ENCODE assay signal across 25 cellular contexts in the genomic region with DNA sequence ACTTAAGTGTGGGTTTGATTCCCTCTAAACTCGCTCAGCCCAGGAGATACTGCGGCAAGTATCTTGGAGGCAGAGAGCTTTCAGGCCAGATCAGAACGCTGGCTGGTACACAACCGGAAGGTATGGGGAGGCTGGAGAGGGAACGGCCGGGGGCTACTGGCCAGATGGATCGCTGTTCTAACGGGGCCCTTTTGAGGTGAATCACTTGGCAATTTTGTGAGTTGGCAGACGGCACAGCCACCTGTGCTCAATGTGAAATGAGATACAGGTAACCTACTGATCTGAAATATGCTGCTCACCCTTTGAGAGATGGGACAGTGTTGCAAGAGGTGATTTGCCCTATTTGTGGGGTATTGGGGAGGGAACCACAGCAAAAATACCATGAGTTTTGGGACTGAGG.
"Had no signal": no experiment of that assay in that cellular context is flagged by ENCODE, and none has a peak within 500 bp of the region (broad histone marks: within the 10 kb centered on the region; RNA-seq: fewer than 3 reads in every experiment).

No MANE protein-coding gene starts in this region.

- DNase-seq: dermis blood vessel endothelial cell; effector CD4-positive, alpha-beta T cell; effector memory CD8-positive, alpha-beta T cell; endodermal cell; erythroblast; esophagus squamous epithelium; foreskin fibroblast; foreskin melanocyte; gastrocnemius medialis; glutamatergic neuron; head of caudate nucleus; heart right ventricle; hippocampal formation; left cardiac atrium; left lung; left ventricle myocardium superior; lower lobe of right lung; mesenchymal stem cell; mucosa of descending colon; naive B cell; naive thymus-derived CD8-positive, alpha-beta T cell had no signal

- H3K9me3 ChIP-seq: esophagus squamous epithelium, gastrocnemius medialis, left lung, lower lobe of right lung, mucosa of descending colon had no signal

- H3K4me1 ChIP-seq: esophagus squamous epithelium, gastrocnemius medialis, heart right ventricle, left lung, lower lobe of right lung had no signal

- H3K27me3 Mint-ChIP-seq: effector memory CD8-positive, alpha-beta T cell; naive B cell; naive thymus-derived CD8-positive, alpha-beta T cell had no signal

- H3K4me1 Mint-ChIP-seq: endodermal cell; mesothelial cell of epicardium; naive B cell; naive thymus-derived CD8-positive, alpha-beta T cell had no signal

- H3K27ac ChIP-seq: coronary artery, epithelial cell of prostate, esophagus squamous epithelium, gastrocnemius medialis, heart right ventricle, left lung, lower lobe of right lung had no signal

- H3K36me3 Mint-ChIP-seq: mesothelial cell of epicardium; naive B cell; naive thymus-derived CD8-positive, alpha-beta T cell had no signal

- H3K27ac Mint-ChIP-seq: effector memory CD8-positive, alpha-beta T cell; endodermal cell; mesothelial cell of epicardium; naive thymus-derived CD8-positive, alpha-beta T cell had no signal

- H3K36me3 ChIP-seq: esophagus squamous epithelium, gastrocnemius medialis, heart right ventricle, left lung, lower lobe of right lung had no signal

- H3K4me3 ChIP-seq: coronary artery, dorsolateral prefrontal cortex, esophagus squamous epithelium, gastrocnemius medialis, heart right ventricle, left lung, lower lobe of right lung, mucosa of descending colon had no signal

- H3K27me3 ChIP-seq: esophagus squamous epithelium, gastrocnemius medialis, heart right ventricle, left lung had no signal

- H3K4me3 Mint-ChIP-seq: effector memory CD8-positive, alpha-beta T cell; endodermal cell; mesothelial cell of epicardium; naive B cell; naive thymus-derived CD8-positive, alpha-beta T cell had no signal
